17 cellular contexts compared by ENCODE assay signal in the genomic region with DNA sequence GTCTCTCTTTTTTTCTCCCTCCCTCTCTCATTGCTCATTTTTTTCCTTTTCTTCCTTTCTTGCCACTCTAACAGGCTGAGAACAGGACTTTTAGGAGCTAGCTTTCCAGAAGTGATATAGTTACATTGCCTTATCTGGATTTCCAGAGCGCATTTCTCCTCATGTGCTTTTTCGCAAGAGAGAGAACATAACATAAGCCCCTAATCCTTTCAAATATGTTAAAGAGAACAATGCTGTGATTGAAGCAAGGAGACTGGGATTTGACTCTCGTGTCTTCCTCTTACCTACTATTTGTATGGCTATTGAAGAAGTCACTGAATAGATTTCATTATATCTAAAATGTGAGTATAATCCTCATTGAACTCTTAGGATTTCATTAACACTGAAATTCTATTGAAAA.
DNase-seq lines count a peak whose midpoint lies in the region; ATAC-seq, FAIRE-seq and TF ChIP-seq lines count a peak whose summit lies in the region.
"Had no signal": no experiment of that assay in that cellular context is flagged by ENCODE, and none has a peak within 500 bp of the region (broad histone marks: within the 10 kb centered on the region; RNA-seq: fewer than 3 reads in every experiment).

No MANE protein-coding gene starts in this region.

- no peak for TF ChIP-seq RAD21 in H1 (IDR thresholded peaks at IDR 0.05 in 1 of 2, conservative IDR thresholded peaks at IDR 0.05 in 1 of 2; ENCODE audit: low read depth in 2 of 2, low read length in 2 of 2)

- H3K27ac ChIP-seq in GM23338 (ENCODE audit: low read depth) (no peak overlapping the region), PC-9 (no peak overlapping the region), H1 (ENCODE audit: low read depth, low read length) (no peak overlapping the region)
- H3K27ac ChIP-seq: BLaER1 treated with 17β-estradiol and CSF1 and Interleukin-3, amounts not matched to agents 10 nM and 100 nM had no signal

- no TSS peak for BruUV-seq in PC-9 (replicated peaks; lab: Mats Ljungman, UMichigan)

- no peak overlapping the region for H3K56ac ChIP-seq in H1 (replicated peaks; ENCODE audit: insufficient read length, low read depth, low read length)

- H3K4me2 ChIP-seq in GM23338 (no peak overlapping the region), PC-9 (no peak overlapping the region), H1 (ENCODE audit: insufficient read depth in 1 of 2, low read depth in 2 of 2, low read length in 2 of 2) (no peak overlapping the region)
- H3K4me2 ChIP-seq: BLaER1 treated with 17β-estradiol and CSF1 and Interleukin-3, amounts not matched to agents 10 nM and 100 nM had no signal

- H3K36me3 ChIP-seq in GM23338 (ENCODE audit: insufficient read depth) (no peaks in the 10 kb centered on the region), PC-9 (ENCODE audit: low read depth) (no peaks in the 10 kb centered on the region), H1 (ENCODE audit: control insufficient read depth in 2 of 4, insufficient read depth in 4 of 4, low read length in 3 of 4) (no peaks in the 10 kb centered on the region)
- H3K36me3 ChIP-seq: BLaER1 treated with 17β-estradiol and CSF1 and Interleukin-3, amounts not matched to agents 10 nM and 100 nM had no signal

- CTCF ChIA-PET in PC-9 (lab: Charles Lee), result interaction anchor here (0.6 kb wide), 1 partner anchor 348 kb away, joined by 4 read pairs; no protein-coding TSS in a partner anchor
- CTCF ChIA-PET in H1 (lab: Charles Lee; ENCODE audit: partially characterized antibody), result interaction anchor here (0.7 to 3.8 kb wide), 3 partner anchors 9 to 201 kb away, joined by 3 to 17 read pairs (median 4); no protein-coding TSS in a partner anchor

- H3K9ac ChIP-seq in H1 (replicated peaks in 1 of 4; ENCODE audit: extremely low read depth in 1 of 4, low read depth in 3 of 4, low read length in 3 of 4), result no peak overlapping the region
- H3K9ac ChIP-seq: BLaER1 treated with 17β-estradiol and CSF1 and Interleukin-3, amounts not matched to agents 10 nM and 100 nM had no signal

- TF ChIP-seq CTCF in GM23338 (conservative IDR thresholded peaks at IDR 0.05; ENCODE audit: low read depth in 2 of 2), result no peak
- no peak for TF ChIP-seq CTCF in PC-9 (conservative IDR thresholded peaks at IDR 0.05)
- TF ChIP-seq CTCF in H1 (IDR thresholded peaks at IDR 0.05; ENCODE audit: control extremely low read depth in 1 of 3, insufficient read depth in 1 of 3, low read depth in 1 of 3, low read length in 3 of 3), result no peak
- no peak for TF ChIP-seq CTCF in neural crest cell (conservative IDR thresholded peaks at IDR 0.05)

- H3K4me1 ChIP-seq in GM23338 (ENCODE audit: insufficient read depth) (no peaks in the 10 kb centered on the region), PC-9 (replicated peaks; ENCODE audit: insufficient read depth) (no peaks in the 10 kb centered on the region), H1 (replicated peaks in 1 of 4; ENCODE audit: control insufficient read depth in 3 of 4, insufficient read depth in 4 of 4, low read length in 3 of 4) (no peaks in the 10 kb centered on the region)
- H3K4me1 ChIP-seq: BLaER1 treated with 17β-estradiol and CSF1 and Interleukin-3, amounts not matched to agents 10 nM and 100 nM had no signal

- H3K36me3 Mint-ChIP-seq in GM23338 (ENCODE audit: low read depth) (no peaks in the 10 kb centered on the region), neural crest cell (ENCODE audit: low read depth) (no peaks in the 10 kb centered on the region)
- H3K36me3 Mint-ChIP-seq: CD4-positive, CD25-positive, alpha-beta regulatory T cell; IgD-negative memory B cell had no signal

- no peaks in the 10 kb centered on the region for H3K27me3 ChIP-seq in GM23338 (ENCODE audit: insufficient read depth)
- H3K27me3 ChIP-seq in PC-9 (ENCODE audit: insufficient read depth, low read depth), result no peaks in the 10 kb centered on the region
- no peaks in the 10 kb centered on the region for H3K27me3 ChIP-seq in H1 (replicated peaks in 1 of 4; ENCODE audit: control insufficient read depth in 3 of 4, extremely low read depth in 1 of 4, insufficient read depth in 3 of 4, low read length in 3 of 4)
- H3K27me3 ChIP-seq: BLaER1 treated with 17β-estradiol and CSF1 and Interleukin-3, amounts not matched to agents 10 nM and 100 nM had no signal

- no peaks in the 10 kb centered on the region for H3K9me2 ChIP-seq in GM23338 (ENCODE audit: insufficient read depth)
- 0 out of 2 replicates have a peak, but pooled peaks cover 9% of the 10 kb centered on the region for H3K9me2 ChIP-seq in PC-9 (ENCODE audit: insufficient read depth)

- intact Hi-C loops in PC-9 (cut with micrococcal nuclease; ENCODE audit: unreplicated experiment), result no loop called here

- H2BK12ac ChIP-seq in H1 (ENCODE audit: low read depth, low read length), result no peak overlapping the region

- H3K79me1 ChIP-seq in H1 (ENCODE audit: low read depth, low read length), result no peaks in the 10 kb centered on the region

- H2AFZ ChIP-seq in GM23338 (peak overlapping the region; percentile 81), PC-9 (0 out of 2 replicates have a peak overlapping the region, but pooled peaks have one; percentile 4), H1 (ENCODE audit: low read length) (0 out of 2 replicates have a peak overlapping the region, but pooled peaks have one; percentile 63)

- no peak overlapping the region for H4K5ac ChIP-seq in H1 (ENCODE audit: insufficient read length, low read depth, low read length)

- ATAC-seq in GM23338, result no peak
- no peak for ATAC-seq in GM19452 (IDR thresholded peaks at IDR 0.05; ENCODE audit: unreplicated experiment)
- ATAC-seq in HG03039 (IDR thresholded peaks at IDR 0.05; ENCODE audit: unreplicated experiment), result no peak
- ATAC-seq: GM12878 had no signal

- no peak overlapping the region for H2BK15ac ChIP-seq in H1 (ENCODE audit: low read length)

- H3F3A ChIP-seq in GM23338 (replicated peaks; ENCODE audit: low read depth) (no peaks in the 10 kb centered on the region), PC-9 (ENCODE audit: insufficient read depth, low read depth) (no peaks in the 10 kb centered on the region)

- H3K79me2 ChIP-seq in GM23338 (replicated peaks; ENCODE audit: insufficient read depth), result no peaks in the 10 kb centered on the region
- H3K79me2 ChIP-seq in PC-9 (ENCODE audit: low read depth), result no peaks in the 10 kb centered on the region
- no peaks in the 10 kb centered on the region for H3K79me2 ChIP-seq in H1 (ENCODE audit: control insufficient read depth in 1 of 2, insufficient read depth in 2 of 2, low read length in 2 of 2)

- H4K8ac ChIP-seq in H1 (ENCODE audit: extremely low read depth, insufficient read depth, low read length), result no peak overlapping the region

- H2BK20ac ChIP-seq in H1 (ENCODE audit: low read length), result no peak overlapping the region

- TF ChIP-seq EP300 in H1 (IDR thresholded peaks at IDR 0.05; ENCODE audit: borderline replicate concordance in 1 of 2, low read depth in 2 of 2, low read length in 2 of 2), result no peak

- no peak overlapping the region for H2BK5ac ChIP-seq in H1 (ENCODE audit: low read depth, low read length)

- H3K4me1 Mint-ChIP-seq in GM23338, result peaks cover 3% of the 10 kb centered on the region
- H3K4me1 Mint-ChIP-seq in neural crest cell, result peaks cover 10% of the 10 kb centered on the region
- H3K4me1 Mint-ChIP-seq: CD4-positive, CD25-positive, alpha-beta regulatory T cell; IgD-negative memory B cell had no signal

- no peak overlapping the region for H2BK120ac ChIP-seq in H1 (replicated peaks; ENCODE audit: low read depth, low read length)

- no peaks in the 10 kb centered on the region for H3K23me2 ChIP-seq in H1 (ENCODE audit: low read depth, low read length)

- H4K91ac ChIP-seq in H1 (replicated peaks; ENCODE audit: insufficient read length, low read length), result no peak overlapping the region

- no peak overlapping the region for H3K23ac ChIP-seq in H1 (ENCODE audit: insufficient read length)

- H3K9me3 Mint-ChIP-seq in GM23338 (no peaks in the 10 kb centered on the region), neural crest cell (no peaks in the 10 kb centered on the region)
- H3K9me3 Mint-ChIP-seq: HFFc6, IgD-negative memory B cell had no signal

- POLR2A ChIA-PET in PC-9 (lab: Charles Lee; ENCODE audit: unreplicated experiment), result no interaction called here
- POLR2A ChIA-PET in H1 (lab: Charles Lee; ENCODE audit: partially characterized antibody), result no interaction called here

- H3K14ac ChIP-seq in H1 (ENCODE audit: insufficient read length), result no peak overlapping the region

- no peak for DNase-seq in GM23338 (ENCODE audit: low spot score)
- DNase-seq in PC-9, result no peak
- no peak for DNase-seq in H1 (ENCODE audit: low read depth in 1 of 2, low spot score in 2 of 2)
- DNase-seq in neural crest cell (ENCODE audit: low read depth, low spot score), result no peak
- DNase-seq in NCI-H187 treated with DMSO at 0.1 percent for 48 hours (lab: John Stamatoyannopoulos, UW), result no peak
- DNase-seq in activated CD4-positive, alpha-beta T cell treated with anti-CD3 and anti-CD28 coated beads for 4 hours, result no peak
- DNase-seq: ACHN; CD4-positive, CD25-positive, alpha-beta regulatory T cell; DMS79; GOT3; HCEC 1CT; HFFc6 had no signal

- WGBS in H1 (ENCODE audit: extremely low coverage in 1 of 2, insufficient coverage in 1 of 2, insufficient read length in 1 of 2, insufficient replicate concordance in 2 of 2, low coverage in 1 of 2, low lambda C conversion rate in 2 of 2, missing lambda C conversion rate in 1 of 2), 2 experiments, result 87% methylated on average over 3 of the region's 3 CpGs; no CpG with 5 or more reads in 1 of the 2 experiments

- TF ChIP-seq POLR2A in H1 (IDR thresholded peaks at IDR 0.05; ENCODE audit: control extremely low read depth in 1 of 2, low read depth in 2 of 2, low read length in 2 of 2), result no peak

- H3K27me3 Mint-ChIP-seq in GM23338 (ENCODE audit: insufficient read depth, low read depth, poor library complexity), result no peaks in the 10 kb centered on the region
- no peaks in the 10 kb centered on the region for H3K27me3 Mint-ChIP-seq in neural crest cell (ENCODE audit: low read depth)

- no peak for FAIRE-seq in H1 (lab: Jason Lieb, UNC)
- FAIRE-seq: GM12878 had no signal

- H3K9me3 ChIP-seq in PC-9 (ENCODE audit: insufficient read depth, low read depth) (no peaks in the 10 kb centered on the region), H1 (ENCODE audit: insufficient read depth in 2 of 2, low read depth in 1 of 2, low read length in 1 of 2) (no peaks in the 10 kb centered on the region)
- H3K9me3 ChIP-seq: BLaER1 treated with 17β-estradiol and CSF1 and Interleukin-3, amounts not matched to agents 10 nM and 100 nM had no signal

- no peak overlapping the region for H3K4ac ChIP-seq in H1 (replicated peaks; ENCODE audit: insufficient read length, low read depth, low read length)

- H3K4me3 Mint-ChIP-seq in GM23338, result no peak overlapping the region
- H3K4me3 Mint-ChIP-seq in neural crest cell, result no peak overlapping the region
- H3K4me3 Mint-ChIP-seq: CD4-positive, CD25-positive, alpha-beta regulatory T cell; HFFc6; IgD-negative memory B cell had no signal

- no peak overlapping the region for H2AK5ac ChIP-seq in H1 (ENCODE audit: low read depth, low read length)

- no peak overlapping the region for H3K27ac Mint-ChIP-seq in GM23338
- peak overlapping the region; percentile 21 for H3K27ac Mint-ChIP-seq in neural crest cell (ENCODE audit: unreplicated experiment)
- H3K27ac Mint-ChIP-seq: CD4-positive, CD25-positive, alpha-beta regulatory T cell; HFFc6; IgD-negative memory B cell had no signal

- H3K4me3 ChIP-seq in GM23338 (no peak overlapping the region), PC-9 (no peak overlapping the region), H1 (ENCODE audit: extremely low read depth in 1 of 4, insufficient read depth in 2 of 4, low read depth in 3 of 4, low read length in 4 of 4) (no peak overlapping the region)
- H3K4me3 ChIP-seq: BLaER1 treated with 17β-estradiol and CSF1 and Interleukin-3, amounts not matched to agents 10 nM and 100 nM; GM12878 had no signal

- H4K20me1 ChIP-seq in GM23338 (replicated peaks; ENCODE audit: insufficient read depth) (no peaks in the 10 kb centered on the region), PC-9 (ENCODE audit: insufficient read depth) (no peaks in the 10 kb centered on the region), H1 (replicated peaks in 1 of 2; ENCODE audit: control insufficient read depth in 1 of 2, insufficient read depth in 2 of 2, low read length in 2 of 2) (no peaks in the 10 kb centered on the region)
- H4K20me1 ChIP-seq: BLaER1 treated with 17β-estradiol and CSF1 and Interleukin-3, amounts not matched to agents 10 nM and 100 nM had no signal

- no peak overlapping the region for H3K18ac ChIP-seq in H1 (ENCODE audit: extremely low read depth, low read length)

Comparison
In these comparisons a context has a peak if more than half of its experiments do, and no peak if none do; other contexts are left out.
1. H2AFZ ChIP-seq: peak in every context shown above with its lines; median percentile 81 in GM23338; 63 in H1; 4 in PC-9.